Comparison of ENCODE assay signal across 15 cellular contexts in genomic region chr5:41834506-41834905, GRCh38.
"Had no signal": no experiment of that assay in that cellular context is flagged by ENCODE, and none has a peak within 500 bp of the region (broad histone marks: within the 10 kb centered on the region; RNA-seq: fewer than 3 reads in every experiment).

No MANE protein-coding gene starts in this region.

- H3K4me3 ChIP-seq: ascending aorta, heart right ventricle, pancreas, thyroid gland had no signal

- H3K27me3 Mint-ChIP-seq: naive B cell; stimulated activated naive B cell treated with anti-CD40 and anti-IgM and Interleukin-4, amounts not matched to agents 10 μg/mL and 1 μg/mL and 100 μg/mL, for 72 hours had no signal

- H3K9me3 ChIP-seq: ascending aorta, heart right ventricle, pancreas, thyroid gland had no signal

- H3K27ac Mint-ChIP-seq: stimulated activated naive B cell treated with anti-CD40 and anti-IgM and Interleukin-4, amounts not matched to agents 10 μg/mL and 1 μg/mL and 100 μg/mL, for 72 hours; T-helper 2 cell treated with Interferon-gamma antibody and Interleukin-4, amounts not matched to agents 5 μg/mL and 100 μg/mL, for 36 hours had no signal

- H3K9me3 Mint-ChIP-seq: naive B cell; stimulated activated naive B cell treated with anti-CD40 and anti-IgM and Interleukin-4, amounts not matched to agents 10 μg/mL and 1 μg/mL and 100 μg/mL, for 72 hours; T-helper 2 cell treated with Interferon-gamma antibody and Interleukin-4, amounts not matched to agents 5 μg/mL and 100 μg/mL, for 36 hours had no signal

- H3K27ac ChIP-seq: foreskin keratinocyte, pancreas, thyroid gland had no signal

- DNase-seq: activated gamma-delta T cell; central memory CD4-positive, alpha-beta T cell; effector CD8-positive, alpha-beta T cell; foreskin keratinocyte; heart right ventricle; left colon; midbrain; naive B cell; pancreas; stimulated activated CD4-positive, alpha-beta T cell treated with anti-CD3 and anti-CD28 coated beads, Interleukin-15, amount 100 ng/mL, for 24 hours; stimulated activated CD4-positive, alpha-beta T cell treated with anti-CD3 and anti-CD28 coated beads, Interleukin-4, amount 100 ng/mL, for 1 hour; stimulated activated naive B cell treated with anti-CD40 and anti-IgM and Interleukin-4, amounts not matched to agents 10 μg/mL and 1 μg/mL and 100 μg/mL, for 72 hours; thyroid gland had no signal

- H3K4me3 Mint-ChIP-seq: naive B cell; stimulated activated naive B cell treated with anti-CD40 and anti-IgM and Interleukin-4, amounts not matched to agents 10 μg/mL and 1 μg/mL and 100 μg/mL, for 72 hours; T-helper 2 cell treated with Interferon-gamma antibody and Interleukin-4, amounts not matched to agents 5 μg/mL and 100 μg/mL, for 36 hours had no signal

- H3K4me1 ChIP-seq: foreskin keratinocyte, pancreas had no signal

- H3K27me3 ChIP-seq: ascending aorta, foreskin keratinocyte, heart right ventricle, pancreas, thyroid gland had no signal

- H3K36me3 ChIP-seq: pancreas, thyroid gland had no signal
